ENCODE assay signal across 17 cellular contexts in genomic region chr1:17618558-17619247, GRCh38.
DNase-seq lines count a peak whose midpoint lies in the region; ATAC-seq and TF ChIP-seq lines count a peak whose summit lies in the region.
"Had no signal": no experiment of that assay in that cellular context is flagged by ENCODE, and none has a peak within 500 bp of the region (broad histone marks: within the 10 kb centered on the region; RNA-seq: fewer than 3 reads in every experiment).

No MANE protein-coding gene starts in this region.

- POLR2A ChIA-PET in T-cell (lab: Charles Lee): no interaction called here

- H3K36me3 ChIP-seq in prostate gland (peaks cover 4 to 12% of the 10 kb centered on the region in 2 donors), aorta (ENCODE audit: control insufficient read depth in 1 of 2, insufficient read depth in 2 of 2, low read length in 1 of 2) (peaks cover 0 to 2% of the 10 kb centered on the region in 2 donors)

- ATAC-seq in left cardiac atrium (peak; percentile 47 to 64), aorta (ENCODE audit: low FRiP score) (peak; percentile 57), T-cell (replicated peaks in 1 of 4) (no peak), esophagus mucosa (no peak)
- ATAC-seq: activated T-cell treated with anti-CD3 and anti-CD28 coated beads, Interleukin-2, amount 50 U/mL, for 4 hours; stimulated activated naive CD8-positive, alpha-beta T cell treated with anti-CD3 and anti-CD28 coated beads, Interleukin-15, amount 100 ng/mL, for 72 hours had no signal

- H3K9me3 Mint-ChIP-seq in activated naive CD4-positive, alpha-beta T cell treated with anti-CD3 and anti-CD28 coated beads, Interleukin-2, amount 50 U/mL, for 24 hours: no peaks in the 10 kb centered on the region
- H3K9me3 Mint-ChIP-seq in T-cell: no peaks in the 10 kb centered on the region
- H3K9me3 Mint-ChIP-seq: activated T-cell treated with anti-CD3 and anti-CD28 coated beads, Interleukin-2, amount 50 U/mL, for 4 hours; stimulated activated naive CD8-positive, alpha-beta T cell treated with anti-CD3 and anti-CD28 coated beads, Interleukin-15, amount 100 ng/mL, for 72 hours had no signal

- DNase-seq in activated naive CD4-positive, alpha-beta T cell treated with Interleukin-2 at 50 U/mL for 16 hours: no peak
- no peak for DNase-seq in left cardiac atrium
- DNase-seq in prostate gland (ENCODE audit: low spot score): no peak
- peak in 1 of 2 donors; percentile 79 for DNase-seq in aorta
- no peak for DNase-seq in T-cell
- no peak for DNase-seq in activated CD4-positive, alpha-beta T cell treated with anti-CD3 and anti-CD28 coated beads, Interleukin-2, amount 50 U/mL, for 1 hour
- DNase-seq: 8988T; activated T-cell treated with anti-CD3 and anti-CD28 coated beads, Interleukin-2, amount 50 U/mL, for 4 hours; DMS 273 treated with DMSO at 0.1 percent for 48 hours; erythroblast; NCI-H1417; NCI-H69; SHP77; stimulated activated naive CD8-positive, alpha-beta T cell treated with anti-CD3 and anti-CD28 coated beads, Interleukin-15, amount 100 ng/mL, for 72 hours; WERI-Rb-1 had no signal

- no peaks in the 10 kb centered on the region for H3K4me1 Mint-ChIP-seq in activated naive CD4-positive, alpha-beta T cell treated with anti-CD3 and anti-CD28 coated beads, Interleukin-2, amount 50 U/mL, for 24 hours
- no peaks in the 10 kb centered on the region for H3K4me1 Mint-ChIP-seq in T-cell
- H3K4me1 Mint-ChIP-seq: stimulated activated naive CD8-positive, alpha-beta T cell treated with anti-CD3 and anti-CD28 coated beads, Interleukin-15, amount 100 ng/mL, for 72 hours had no signal

- peak overlapping the region; percentile 17 for H3K27ac Mint-ChIP-seq in activated naive CD4-positive, alpha-beta T cell treated with anti-CD3 and anti-CD28 coated beads, Interleukin-2, amount 50 U/mL, for 24 hours
- H3K27ac Mint-ChIP-seq in T-cell: no peak overlapping the region
- H3K27ac Mint-ChIP-seq: stimulated activated naive CD8-positive, alpha-beta T cell treated with anti-CD3 and anti-CD28 coated beads, Interleukin-15, amount 100 ng/mL, for 72 hours had no signal

- H3K27me3 ChIP-seq in prostate gland (replicated peaks; ENCODE audit: insufficient read depth) (no peaks in the 10 kb centered on the region), aorta (ENCODE audit: control insufficient read depth in 1 of 2, insufficient read depth in 2 of 2, low read length in 1 of 2) (no peaks in the 10 kb centered on the region)

- no peak for TF ChIP-seq CTCF in prostate gland (IDR thresholded peaks at IDR 0.05)

- no peaks in the 10 kb centered on the region for H3K36me3 Mint-ChIP-seq in activated naive CD4-positive, alpha-beta T cell treated with anti-CD3 and anti-CD28 coated beads, Interleukin-2, amount 50 U/mL, for 24 hours
- no peaks in the 10 kb centered on the region for H3K36me3 Mint-ChIP-seq in T-cell

- WGBS in prostate gland: 74% methylated on average over 19 of the region's 19 CpGs
- WGBS in aorta, 2 donors: 2 to 5% methylated on average over 18 to 19 of the region's 19 CpGs

- no peaks in the 10 kb centered on the region for H3K9me3 ChIP-seq in prostate gland
- H3K9me3 ChIP-seq in aorta (ENCODE audit: control insufficient read depth, low read length): no peaks in the 10 kb centered on the region

- no peaks in the 10 kb centered on the region for H3K4me1 ChIP-seq in prostate gland (replicated peaks)
- no peaks in the 10 kb centered on the region for H3K4me1 ChIP-seq in aorta (ENCODE audit: control insufficient read depth in 1 of 2, insufficient read depth in 2 of 2, low read length in 2 of 2)

- H3K4me3 ChIP-seq in prostate gland (no peak overlapping the region), aorta (ENCODE audit: low read length in 2 of 2) (peak overlapping the region; percentile 21 to 51)

- H3K27ac ChIP-seq in prostate gland (peak overlapping the region; percentile 46 to 67), aorta (ENCODE audit: low read depth in 1 of 2, low read length in 2 of 2) (peak overlapping the region; percentile 88 to 96)
- H3K27ac ChIP-seq: WERI-Rb-1 had no signal

- TF ChIP-seq POLR2A in prostate gland (IDR thresholded peaks at IDR 0.05): no peak

- intact Hi-C loops in left cardiac atrium (cut with DNase I): no loop called here
- intact Hi-C loops in prostate gland (cut with DNase I): loop anchor here (10.0 kb wide), 1 partner anchor 194 kb away; no protein-coding TSS in a partner anchor
- intact Hi-C loops in aorta (cut with DNase I): loop anchor here in 1 of 2 donors (1.0 kb wide), 2 partner anchors 12 to 49 kb away; no protein-coding TSS in a partner anchor

- H3K4me3 Mint-ChIP-seq in activated naive CD4-positive, alpha-beta T cell treated with anti-CD3 and anti-CD28 coated beads, Interleukin-2, amount 50 U/mL, for 24 hours: no peak overlapping the region
- H3K4me3 Mint-ChIP-seq in T-cell: no peak overlapping the region
- H3K4me3 Mint-ChIP-seq: activated T-cell treated with anti-CD3 and anti-CD28 coated beads, Interleukin-2, amount 50 U/mL, for 4 hours; stimulated activated naive CD8-positive, alpha-beta T cell treated with anti-CD3 and anti-CD28 coated beads, Interleukin-15, amount 100 ng/mL, for 72 hours had no signal

- peaks cover 5% of the 10 kb centered on the region for H3K27me3 Mint-ChIP-seq in activated naive CD4-positive, alpha-beta T cell treated with anti-CD3 and anti-CD28 coated beads, Interleukin-2, amount 50 U/mL, for 24 hours
- H3K27me3 Mint-ChIP-seq in T-cell: peaks cover 8 to 21% of the 10 kb centered on the region in 2 donors

- CTCF ChIA-PET in T-cell (lab: Charles Lee): no interaction called here

Comparison
In these comparisons a context has a peak if more than half of its experiments do, and no peak if none do; other contexts are left out.
1. ATAC-seq: peak in left cardiac atrium (2 of 2) and aorta (single experiment); none in T-cell (0 of 4) and esophagus mucosa (single experiment).
2. H3K4me3 ChIP-seq: peak in aorta (2 of 2); none in prostate gland (0 of 2).